ENCODE assay signal across 19 cellular contexts in genomic region chr21:45146801-45147200, GRCh38.
"Had no signal": no experiment of that assay in that cellular context is flagged by ENCODE, and none has a peak within 500 bp of the region (broad histone marks: within the 10 kb centered on the region; RNA-seq: fewer than 3 reads in every experiment).

No MANE protein-coding gene starts in this region.

- H3K4me3 Mint-ChIP-seq: activated naive CD4-positive, alpha-beta T cell treated with anti-CD3 and anti-CD28 coated beads for 36 hours; activated T-cell treated with anti-CD3 and anti-CD28 coated beads, Interleukin-2, amount 50 U/mL, for 72 hours; mesothelial cell of epicardium; natural killer cell; stimulated activated naive CD8-positive, alpha-beta T cell treated with anti-CD3 and anti-CD28 coated beads, Interleukin-15, Interleukin-2, amounts not matched to agents 100 ng/mL and 50 ng/mL, for 24 hours; T-cell; WTC11 had no signal

- DNase-seq: activated effector memory CD4-positive, alpha-beta T cell treated with Interleukin-2 at 50 U/mL for 16 hours; activated naive CD4-positive, alpha-beta T cell treated with anti-CD3 and anti-CD28 coated beads for 36 hours; activated T-cell treated with anti-CD3 and anti-CD28 coated beads, Interleukin-2, amount 50 U/mL, for 72 hours; amygdala; colonic mucosa; foreskin fibroblast; heart right ventricle; natural killer cell; retina; stimulated activated CD4-positive, alpha-beta T cell treated with anti-CD3 and anti-CD28 coated beads, Interleukin-12 subunit alpha, Interleukin-12 subunit beta, amount 100 ng/mL, for 4 hours; stimulated activated CD4-positive, alpha-beta T cell treated with anti-CD3 and anti-CD28 coated beads, Interleukin-4, amount 100 ng/mL, for 4 hours; T-cell; T-helper 9 cell had no signal

- H3K4me1 ChIP-seq: colonic mucosa had no signal

- H3K27me3 Mint-ChIP-seq: progenitor cell of endocrine pancreas; stimulated activated naive CD8-positive, alpha-beta T cell treated with anti-CD3 and anti-CD28 coated beads, Interleukin-15, Interleukin-2, amounts not matched to agents 100 ng/mL and 50 ng/mL, for 24 hours; T-cell had no signal

- H3K27ac ChIP-seq: colonic mucosa, heart right ventricle, tibial nerve had no signal

- H3K9me3 ChIP-seq: colonic mucosa, heart right ventricle, tibial nerve had no signal

- H3K27ac Mint-ChIP-seq: activated naive CD4-positive, alpha-beta T cell treated with anti-CD3 and anti-CD28 coated beads for 36 hours; activated T-cell treated with anti-CD3 and anti-CD28 coated beads, Interleukin-2, amount 50 U/mL, for 72 hours; mesothelial cell of epicardium; natural killer cell; progenitor cell of endocrine pancreas; stimulated activated naive CD8-positive, alpha-beta T cell treated with anti-CD3 and anti-CD28 coated beads, Interleukin-15, Interleukin-2, amounts not matched to agents 100 ng/mL and 50 ng/mL, for 24 hours; T-cell; WTC11 had no signal

- ATAC-seq: activated T-cell treated with anti-CD3 and anti-CD28 coated beads, Interleukin-2, amount 50 U/mL, for 72 hours; natural killer cell; T-cell; WTC11 had no signal

- H3K36me3 ChIP-seq: colonic mucosa had no signal

- H3K9me3 Mint-ChIP-seq: activated naive CD4-positive, alpha-beta T cell treated with anti-CD3 and anti-CD28 coated beads for 36 hours; activated T-cell treated with anti-CD3 and anti-CD28 coated beads, Interleukin-2, amount 50 U/mL, for 72 hours; mesothelial cell of epicardium; natural killer cell; stimulated activated naive CD8-positive, alpha-beta T cell treated with anti-CD3 and anti-CD28 coated beads, Interleukin-15, Interleukin-2, amounts not matched to agents 100 ng/mL and 50 ng/mL, for 24 hours; T-cell; WTC11 had no signal

- H3K4me3 ChIP-seq: colonic mucosa, heart right ventricle, lung, tibial nerve had no signal

- H3K36me3 Mint-ChIP-seq: natural killer cell, WTC11 had no signal

- H3K27me3 ChIP-seq: colonic mucosa, heart right ventricle, tibial nerve had no signal
